In the genomic region with DNA sequence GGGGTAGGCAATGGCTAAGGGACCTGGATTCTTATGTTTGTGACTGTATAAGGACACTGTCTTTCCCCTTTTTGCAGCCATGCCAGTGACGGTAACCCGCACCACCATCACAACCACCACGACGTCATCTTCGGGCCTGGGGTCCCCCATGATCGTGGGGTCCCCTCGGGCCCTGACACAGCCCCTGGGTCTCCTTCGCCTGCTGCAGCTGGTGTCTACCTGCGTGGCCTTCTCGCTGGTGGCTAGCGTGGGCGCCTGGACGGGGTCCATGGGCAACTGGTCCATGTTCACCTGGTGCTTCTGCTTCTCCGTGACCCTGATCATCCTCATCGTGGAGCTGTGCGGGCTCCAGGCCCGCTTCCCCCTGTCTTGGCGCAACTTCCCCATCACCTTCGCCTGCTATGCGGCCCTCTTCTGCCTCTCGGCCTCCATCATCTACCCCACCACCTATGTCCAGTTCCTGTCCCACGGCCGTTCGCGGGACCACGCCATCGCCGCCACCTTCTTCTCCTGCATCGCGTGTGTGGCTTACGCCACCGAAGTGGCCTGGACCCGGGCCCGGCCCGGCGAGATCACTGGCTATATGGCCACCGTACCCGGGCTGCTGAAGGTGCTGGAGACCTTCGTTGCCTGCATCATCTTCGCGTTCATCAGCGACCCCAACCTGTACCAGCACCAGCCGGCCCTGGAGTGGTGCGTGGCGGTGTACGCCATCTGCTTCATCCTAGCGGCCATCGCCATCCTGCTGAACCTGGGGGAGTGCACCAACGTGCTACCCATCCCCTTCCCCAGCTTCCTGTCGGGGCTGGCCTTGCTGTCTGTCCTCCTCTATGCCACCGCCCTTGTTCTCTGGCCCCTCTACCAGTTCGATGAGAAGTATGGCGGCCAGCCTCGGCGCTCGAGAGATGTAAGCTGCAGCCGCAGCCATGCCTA, we compare ENCODE assay signal across 18 cellular contexts. TPM values are rescaled to one million over a fixed set of nuclear protein-coding genes. Genes with fewer than 3 reads are reported as not detected.
DNase-seq lines count a peak whose midpoint lies in the region; ATAC-seq and TF ChIP-seq lines count a peak whose summit lies in the region.
"Had no signal": no experiment of that assay in that cellular context is flagged by ENCODE, and none has a peak within 500 bp of the region (broad histone marks: within the 10 kb centered on the region; RNA-seq: fewer than 3 reads in every experiment).

No MANE protein-coding gene starts in this region.

- no peak for ATAC-seq in activated CD8-positive, alpha-beta memory T cell treated with anti-CD3 and anti-CD28 coated beads, Interleukin-2, amount 10 ng/mL, durations not matched to agents 7 days and 5 days
- ATAC-seq: pancreas had no signal

- no peak overlapping the region for H3K4me3 Mint-ChIP-seq in activated CD8-positive, alpha-beta memory T cell treated with anti-CD3 and anti-CD28 coated beads, Interleukin-2, amount 10 ng/mL, durations not matched to agents 7 days and 5 days
- H3K4me3 Mint-ChIP-seq in IgD-negative memory B cell (peak overlapping the region in 3 of 4 donors; percentile 37 to 83 (median 63)), progenitor cell of endocrine pancreas (ENCODE audit: low read depth) (no peak overlapping the region)
- H3K4me3 Mint-ChIP-seq in dendritic cell treated with granulocyte-macrophage colony-stimulating factor and Interleukin-4, amounts not matched to agents 40 ng/mL and 50 ng/mL, for 4 days = no peak overlapping the region

- intact Hi-C loops in dendritic cell treated with granulocyte-macrophage colony-stimulating factor and Interleukin-4, amounts not matched to agents 40 ng/mL and 50 ng/mL, for 4 days (cut with micrococcal nuclease) = no loop called here

- CTCF ChIA-PET in activated CD8-positive, alpha-beta memory T cell treated with anti-CD3 and anti-CD28 coated beads, Interleukin-2, amount 10 ng/mL, durations not matched to agents 7 days and 5 days (lab: Charles Lee) = interaction anchor here (0.7 to 2.0 kb wide), 3 partner anchors 8 to 22 kb away, joined by 3 to 17 read pairs (median 5); a partner anchor contains a TSS

- no peak for DNase-seq in activated CD8-positive, alpha-beta memory T cell treated with anti-CD3 and anti-CD28 coated beads, Interleukin-2, amount 10 ng/mL, durations not matched to agents 7 days and 5 days
- DNase-seq in activated CD8-positive, alpha-beta memory T cell treated with anti-CD3 and anti-CD28 coated beads for 24 hours = no peak
- DNase-seq in progenitor cell of endocrine pancreas (ENCODE audit: low spot score, unreplicated experiment) (no peak), dedifferentiated amniotic fluid mesenchymal stem cell (ENCODE audit: extremely low spot score) (no peak), OCI-M1 (lab: John Stamatoyannopoulos, UW) (no peak)
- no peak for DNase-seq in stimulated activated CD4-positive, alpha-beta T cell treated with anti-CD3 and anti-CD28 coated beads, Interleukin-15, amount 100 ng/mL, for 24 hours
- DNase-seq: adrenal gland, colonic mucosa, DMS79, NCI-H2081, NCI-H82, SJCRH30 had no signal

- H3K36me3 Mint-ChIP-seq in activated CD8-positive, alpha-beta memory T cell treated with anti-CD3 and anti-CD28 coated beads, Interleukin-2, amount 10 ng/mL, durations not matched to agents 7 days and 5 days = peaks cover 39% of the 10 kb centered on the region
- peaks cover 22% of the 10 kb centered on the region for H3K36me3 Mint-ChIP-seq in IgD-negative memory B cell
- H3K36me3 Mint-ChIP-seq in dendritic cell treated with granulocyte-macrophage colony-stimulating factor and Interleukin-4, amounts not matched to agents 40 ng/mL and 50 ng/mL, for 4 days (ENCODE audit: low read depth) = peaks cover 55% of the 10 kb centered on the region
- peaks cover 19% of the 10 kb centered on the region for H3K36me3 Mint-ChIP-seq in progenitor cell of endocrine pancreas (ENCODE audit: insufficient read depth)

- TF ChIP-seq CTCF in progenitor cell of endocrine pancreas (IDR thresholded peaks at IDR 0.05; ENCODE audit: unreplicated experiment) = no peak

- no peaks in the 10 kb centered on the region for H3K27me3 Mint-ChIP-seq in activated CD8-positive, alpha-beta memory T cell treated with anti-CD3 and anti-CD28 coated beads, Interleukin-2, amount 10 ng/mL, durations not matched to agents 7 days and 5 days
- H3K27me3 Mint-ChIP-seq in IgD-negative memory B cell (no peaks in the 10 kb centered on the region), progenitor cell of endocrine pancreas (no peaks in the 10 kb centered on the region)
- no peaks in the 10 kb centered on the region for H3K27me3 Mint-ChIP-seq in dendritic cell treated with granulocyte-macrophage colony-stimulating factor and Interleukin-4, amounts not matched to agents 40 ng/mL and 50 ng/mL, for 4 days

- H3K4me1 Mint-ChIP-seq in activated CD8-positive, alpha-beta memory T cell treated with anti-CD3 and anti-CD28 coated beads, Interleukin-2, amount 10 ng/mL, durations not matched to agents 7 days and 5 days = peaks cover 55% of the 10 kb centered on the region
- peaks cover 25 to 47% (median 28%) of the 10 kb centered on the region in 3 donors for H3K4me1 Mint-ChIP-seq in IgD-negative memory B cell
- peaks cover 71% of the 10 kb centered on the region for H3K4me1 Mint-ChIP-seq in dendritic cell treated with granulocyte-macrophage colony-stimulating factor and Interleukin-4, amounts not matched to agents 40 ng/mL and 50 ng/mL, for 4 days (ENCODE audit: low read depth)
- peaks cover 15% of the 10 kb centered on the region for H3K4me1 Mint-ChIP-seq in progenitor cell of endocrine pancreas (ENCODE audit: low read depth)

- H3K9me3 Mint-ChIP-seq in activated CD8-positive, alpha-beta memory T cell treated with anti-CD3 and anti-CD28 coated beads, Interleukin-2, amount 10 ng/mL, durations not matched to agents 7 days and 5 days (ENCODE audit: low read depth) = no peaks in the 10 kb centered on the region
- peaks cover 0 to 5% (median 4%) of the 10 kb centered on the region in 3 donors for H3K9me3 Mint-ChIP-seq in IgD-negative memory B cell
- no peaks in the 10 kb centered on the region for H3K9me3 Mint-ChIP-seq in dendritic cell treated with granulocyte-macrophage colony-stimulating factor and Interleukin-4, amounts not matched to agents 40 ng/mL and 50 ng/mL, for 4 days
- no peaks in the 10 kb centered on the region for H3K9me3 Mint-ChIP-seq in progenitor cell of endocrine pancreas (ENCODE audit: low read depth)

- peak overlapping the region; percentile 86 for H3K27ac Mint-ChIP-seq in activated CD8-positive, alpha-beta memory T cell treated with anti-CD3 and anti-CD28 coated beads, Interleukin-2, amount 10 ng/mL, durations not matched to agents 7 days and 5 days
- H3K27ac Mint-ChIP-seq in IgD-negative memory B cell (peak overlapping the region; percentile 75 to 92 (median 87)), progenitor cell of endocrine pancreas (peak overlapping the region; percentile 59)
- H3K27ac Mint-ChIP-seq in dendritic cell treated with granulocyte-macrophage colony-stimulating factor and Interleukin-4, amounts not matched to agents 40 ng/mL and 50 ng/mL, for 4 days = peak overlapping the region; percentile 43

RNA-seq across cellular contexts. Expression of a gene that starts 6.0 kb away (rescaled TPM):
- total RNA-seq in activated CD8-positive, alpha-beta memory T cell treated with anti-CD3 and anti-CD28 coated beads, Interleukin-2, amount 10 ng/mL, durations not matched to agents 7 days and 5 days = 10 to 100 TPM; 52.2 to 69.4 TPM
- polyA plus RNA-seq in IgD-negative memory B cell = 47.0 TPM
- total RNA-seq in progenitor cell of endocrine pancreas = 80.2 and 80.4 TPM in 2 replicates

RNA-seq across cellular contexts. Expression of a gene that starts 8.3 kb away (rescaled TPM):
- total RNA-seq in activated CD8-positive, alpha-beta memory T cell treated with anti-CD3 and anti-CD28 coated beads, Interleukin-2, amount 10 ng/mL, durations not matched to agents 7 days and 5 days = not detected
- polyA plus RNA-seq in IgD-negative memory B cell = not detected
- total RNA-seq in progenitor cell of endocrine pancreas = 6.5 and 8.4 TPM in 2 replicates
- total RNA-seq: adrenal gland, LHCN-M2, lower leg skin, tibial nerve had no signal
- polyA plus RNA-seq: adrenal gland had no signal

RNA-seq across cellular contexts. Expression of a gene that starts 35.4 kb away (rescaled TPM):
- total RNA-seq in activated CD8-positive, alpha-beta memory T cell treated with anti-CD3 and anti-CD28 coated beads, Interleukin-2, amount 10 ng/mL, durations not matched to agents 7 days and 5 days = not detected
- polyA plus RNA-seq in IgD-negative memory B cell = not detected
- 0.18 TPM in 1 of 2 replicates, not detected in the other for total RNA-seq in progenitor cell of endocrine pancreas
- total RNA-seq: lower leg skin, SJCRH30, tibial nerve had no signal

RNA-seq across cellular contexts. Expression of a gene that starts 49.6 kb away (rescaled TPM):
- total RNA-seq in activated CD8-positive, alpha-beta memory T cell treated with anti-CD3 and anti-CD28 coated beads, Interleukin-2, amount 10 ng/mL, durations not matched to agents 7 days and 5 days = not detected
- 0.15 TPM for polyA plus RNA-seq in IgD-negative memory B cell
- not detected in 2 replicates for total RNA-seq in progenitor cell of endocrine pancreas
- total RNA-seq: LHCN-M2, SJCRH30 had no signal

Comparison
In these comparisons a context has a peak if more than half of its experiments do, and no peak if none do; other contexts are left out.
1. H3K4me3 Mint-ChIP-seq: peak in IgD-negative memory B cell (3 of 4); none in activated CD8-positive, alpha-beta memory T cell treated with anti-CD3 and anti-CD28 coated beads, Interleukin-2, amount 10 ng/mL, durations not matched to agents 7 days and 5 days (single experiment), dendritic cell treated with granulocyte-macrophage colony-stimulating factor and Interleukin-4, amounts not matched to agents 40 ng/mL and 50 ng/mL, for 4 days (single experiment) and progenitor cell of endocrine pancreas (single experiment).
2. Peak in every context shown above with its lines, with median percentiles within 50 percentile points of each other: H3K27ac Mint-ChIP-seq.